18 cellular contexts compared by ENCODE assay signal in genomic region chr9:6214903-6215302, GRCh38. TPM values are rescaled to one million over a fixed set of nuclear protein-coding genes. Genes with fewer than 3 reads are reported as not detected.
DNase-seq lines count a peak whose midpoint lies in the region; ATAC-seq and TF ChIP-seq lines count a peak whose summit lies in the region.
"Had no signal": no experiment of that assay in that cellular context is flagged by ENCODE, and none has a peak within 500 bp of the region (broad histone marks: within the 10 kb centered on the region; RNA-seq: fewer than 3 reads in every experiment).

No MANE protein-coding gene starts in this region.

- DNase-seq in AG10803 (ENCODE audit: low read depth), result peak; percentile 49
- DNase-seq in fibroblast of the aortic adventitia (ENCODE audit: low read depth), result peak; percentile 89
- no peak for DNase-seq in activated CD4-positive, alpha-beta T cell treated with anti-CD3 and anti-CD28 coated beads, Interleukin-2, amount 10 ng/mL, durations not matched to agents 7 days and 5 days
- DNase-seq in foreskin melanocyte, result no peak
- DNase-seq in NCI-H187 (lab: John Stamatoyannopoulos, UW), result no peak
- no peak for DNase-seq in GOT3 (lab: John Stamatoyannopoulos, UW)
- DNase-seq: activated CD4-positive, alpha-beta T cell treated with anti-CD3 and anti-CD28 coated beads for 36 hours; activated naive CD4-positive, alpha-beta T cell treated with anti-CD3 and anti-CD28 coated beads, Interleukin-2, amount 50 U/mL, for 16 hours; effector CD4-positive, alpha-beta T cell; KBM-7; mammary epithelial cell; NCI-H2227 treated with DMSO at 0.1 percent for 48 hours; nephron progenitor cell; psoas muscle; SHP77; stimulated activated naive CD8-positive, alpha-beta T cell treated with anti-CD3 and anti-CD28 coated beads, Interleukin-15, amount 100 ng/mL, for 72 hours had no signal

- peaks cover 19% of the 10 kb centered on the region for H3K4me1 Mint-ChIP-seq in nephron
- H3K4me1 Mint-ChIP-seq in activated CD4-positive, alpha-beta T cell treated with anti-CD3 and anti-CD28 coated beads, Interleukin-2, amount 10 ng/mL, durations not matched to agents 7 days and 5 days, result no peaks in the 10 kb centered on the region
- H3K4me1 Mint-ChIP-seq: activated CD4-positive, alpha-beta T cell treated with anti-CD3 and anti-CD28 coated beads for 36 hours; nephron progenitor cell; stimulated activated naive CD8-positive, alpha-beta T cell treated with anti-CD3 and anti-CD28 coated beads, Interleukin-15, amount 100 ng/mL, for 72 hours had no signal

- no peak overlapping the region for H3K4me3 ChIP-seq in AG10803 (ENCODE audit: low read length)
- no peak overlapping the region for H3K4me3 ChIP-seq in fibroblast of the aortic adventitia (ENCODE audit: low read depth, low read length)

- no peak for ATAC-seq in SK-N-SH treated with all-trans-retinoic acid at 6 μM for 48 hours
- ATAC-seq: activated CD4-positive, alpha-beta T cell treated with anti-CD3 and anti-CD28 coated beads for 36 hours; stimulated activated naive CD8-positive, alpha-beta T cell treated with anti-CD3 and anti-CD28 coated beads, Interleukin-15, amount 100 ng/mL, for 72 hours had no signal

- H3K27ac Mint-ChIP-seq in nephron, result peak overlapping the region in 2 of 3 experiments; percentile 58 to 62
- no peak overlapping the region for H3K27ac Mint-ChIP-seq in activated CD4-positive, alpha-beta T cell treated with anti-CD3 and anti-CD28 coated beads, Interleukin-2, amount 10 ng/mL, durations not matched to agents 7 days and 5 days
- H3K27ac Mint-ChIP-seq: activated CD4-positive, alpha-beta T cell treated with anti-CD3 and anti-CD28 coated beads for 36 hours; nephron progenitor cell; stimulated activated naive CD8-positive, alpha-beta T cell treated with anti-CD3 and anti-CD28 coated beads, Interleukin-15, amount 100 ng/mL, for 72 hours had no signal

- POLR2A ChIA-PET in activated CD4-positive, alpha-beta T cell treated with anti-CD3 and anti-CD28 coated beads, Interleukin-2, amount 10 ng/mL, durations not matched to agents 7 days and 5 days (lab: Charles Lee), result no interaction called here

- no peaks in the 10 kb centered on the region for H3K36me3 Mint-ChIP-seq in nephron (ENCODE audit: low read depth)
- no peaks in the 10 kb centered on the region for H3K36me3 Mint-ChIP-seq in activated CD4-positive, alpha-beta T cell treated with anti-CD3 and anti-CD28 coated beads, Interleukin-2, amount 10 ng/mL, durations not matched to agents 7 days and 5 days (ENCODE audit: low read depth)

- no peaks in the 10 kb centered on the region for H3K27me3 Mint-ChIP-seq in nephron (ENCODE audit: low read depth)
- H3K27me3 Mint-ChIP-seq in activated CD4-positive, alpha-beta T cell treated with anti-CD3 and anti-CD28 coated beads, Interleukin-2, amount 10 ng/mL, durations not matched to agents 7 days and 5 days, result peaks cover 25% of the 10 kb centered on the region

- H3K9me3 Mint-ChIP-seq in nephron, result peaks cover 12% of the 10 kb centered on the region
- peaks cover 7% of the 10 kb centered on the region for H3K9me3 Mint-ChIP-seq in activated CD4-positive, alpha-beta T cell treated with anti-CD3 and anti-CD28 coated beads, Interleukin-2, amount 10 ng/mL, durations not matched to agents 7 days and 5 days

- H3K4me3 Mint-ChIP-seq in nephron, result peak overlapping the region in 2 of 3 experiments; percentile 2 to 13
- no peak overlapping the region for H3K4me3 Mint-ChIP-seq in activated CD4-positive, alpha-beta T cell treated with anti-CD3 and anti-CD28 coated beads, Interleukin-2, amount 10 ng/mL, durations not matched to agents 7 days and 5 days
- H3K4me3 Mint-ChIP-seq: activated CD4-positive, alpha-beta T cell treated with anti-CD3 and anti-CD28 coated beads for 36 hours; nephron progenitor cell; stimulated activated naive CD8-positive, alpha-beta T cell treated with anti-CD3 and anti-CD28 coated beads, Interleukin-15, amount 100 ng/mL, for 72 hours had no signal

- CTCF ChIA-PET in activated CD4-positive, alpha-beta T cell treated with anti-CD3 and anti-CD28 coated beads, Interleukin-2, amount 10 ng/mL, durations not matched to agents 7 days and 5 days (lab: Charles Lee), result no interaction called here

- TF ChIP-seq CTCF in AG10803 (conservative IDR thresholded peaks at IDR 0.05; ENCODE audit: low read length) (no peak), fibroblast of the aortic adventitia (IDR thresholded peaks at IDR 0.05; ENCODE audit: insufficient read depth, low read length) (no peak), nephron (IDR thresholded peaks at IDR 0.05; ENCODE audit: unreplicated experiment in 3 of 3) (no peak)

TF ChIP-seq in SK-N-SH treated with all-trans-retinoic acid at 6 μM for 48 hours, 23 proteins besides CTCF, POLR2A, EP300 and RAD21:
- TF ChIP-seq CSRNP3 (CRISPR knock-in tag; IDR thresholded peaks at IDR 0.05), result no peak
- peak; percentile 34; the same call in 1 of the 2 replicates for TF ChIP-seq ISL1 (CRISPR knock-in tag; IDR thresholded peaks at IDR 0.05)
TF ChIP-seq in SK-N-SH treated with all-trans-retinoic acid at 6 μM for 48 hours: peak in this region for 1.

RNA-seq across cellular contexts. Expression of gene IL33, which starts 0.7 kb away (rescaled TPM):
- total RNA-seq in fibroblast of the aortic adventitia (ENCODE audit: low replicate concordance), result 73.9 and 215 TPM in 2 replicates
- total RNA-seq in activated CD4-positive, alpha-beta T cell treated with anti-CD3 and anti-CD28 coated beads, Interleukin-2, amount 10 ng/mL, durations not matched to agents 7 days and 5 days, result not detected
- total RNA-seq: activated CD4-positive, alpha-beta T cell treated with anti-CD3 and anti-CD28 coated beads for 36 hours had no signal

Comparison
In these comparisons a context has a peak if more than half of its experiments do, and no peak if none do; other contexts are left out.
1. DNase-seq: peak in AG10803 (single experiment) and fibroblast of the aortic adventitia (single experiment); none in activated CD4-positive, alpha-beta T cell treated with anti-CD3 and anti-CD28 coated beads, Interleukin-2, amount 10 ng/mL, durations not matched to agents 7 days and 5 days (single experiment), foreskin melanocyte (single experiment), NCI-H187 (0 of 2) and GOT3 (single experiment).
2. RNA of gene IL33, which starts 0.7 kb away (total RNA-seq): 73.9 to 215 TPM in fibroblast of the aortic adventitia; not detected in activated CD4-positive, alpha-beta T cell treated with anti-CD3 and anti-CD28 coated beads, Interleukin-2, amount 10 ng/mL, durations not matched to agents 7 days and 5 days; every median in the first group is over 10 times any median in the second.